ENCODE assay signal across 1 cellular context in genomic region chr1:117929340-117930172, GRCh38.
TF ChIP-seq lines count a peak whose summit lies in the region.

TSS of gene GDAP2 (minus strand) at chr1:117929621. CDS start at chr1:117920357, 9,264 bp downstream.
TSS of gene WDR3 (plus strand) at chr1:117929739. CDS start at chr1:117933320, 3,581 bp downstream.

TF ChIP-seq in HepG2, 621 proteins besides CTCF, POLR2A, EP300 and RAD21 (continued from another document and continues in another):
- TF ChIP-seq PATZ1 (CRISPR knock-in tag; IDR thresholded peaks at IDR 0.05) (no peak), GZF1 (CRISPR knock-in tag; IDR thresholded peaks at IDR 0.05) (no peak), ZBTB26 (CRISPR knock-in tag; IDR thresholded peaks at IDR 0.05; ENCODE audit: borderline replicate concordance) (peak; percentile 14; the same call in 1 of the 2 replicates), ARNTL (CRISPR knock-in tag; IDR thresholded peaks at IDR 0.05) (no peak), ZNF484 (CRISPR knock-in tag; IDR thresholded peaks at IDR 0.05; ENCODE audit: borderline replicate concordance, low read depth) (no peak), IKZF5 (CRISPR knock-in tag; IDR thresholded peaks at IDR 0.05) (no peak; the same call in 1 of the 2 replicates), ZNF652 (CRISPR knock-in tag; IDR thresholded peaks at IDR 0.05; ENCODE audit: borderline replicate concordance, low read depth) (no peak), ZNF10 (CRISPR knock-in tag; IDR thresholded peaks at IDR 0.05; ENCODE audit: borderline replicate concordance, low read depth) (no peak), TRIM24 (CRISPR knock-in tag; IDR thresholded peaks at IDR 0.05) (no peak), SALL2 (CRISPR knock-in tag; IDR thresholded peaks at IDR 0.05) (no peak; the same call in none of the 2 replicates), MAFK (conservative IDR thresholded peaks at IDR 0.05 in 1 of 2, IDR thresholded peaks at IDR 0.05 in 1 of 2; ENCODE audit: low read length in 2 of 2) (no peak), ZNF318 (CRISPR knock-in tag; IDR thresholded peaks at IDR 0.05) (no peak), NFRKB (IDR thresholded peaks at IDR 0.05) (no peak), RFX3 (CRISPR knock-in tag; IDR thresholded peaks at IDR 0.05) (no peak), PREB (CRISPR knock-in tag; IDR thresholded peaks at IDR 0.05) (no peak), RCOR2 (CRISPR knock-in tag; IDR thresholded peaks at IDR 0.05) (no peak), PAF1 (CRISPR knock-in tag; IDR thresholded peaks at IDR 0.05) (no peak), ZNF782 (CRISPR knock-in tag; IDR thresholded peaks at IDR 0.05; ENCODE audit: borderline replicate concordance) (no peak), POLR2AphosphoS2 (IDR thresholded peaks at IDR 0.05; ENCODE audit: low read depth, low read length) (no peak), TBL1XR1 (IDR thresholded peaks at IDR 0.05; ENCODE audit: borderline replicate concordance, low read length, partially characterized antibody) (no peak), PAX8 (CRISPR knock-in tag; IDR thresholded peaks at IDR 0.05; ENCODE audit: borderline replicate concordance) (0 out of 2 replicates have a peak, but pooled peaks have one; percentile 80), RBM22 (optimal IDR thresholded peaks at IDR 0.05; ENCODE audit: low read length) (no peak), ARID5B (CRISPR knock-in tag; IDR thresholded peaks at IDR 0.05) (no peak), PCBP2 (optimal IDR thresholded peaks at IDR 0.05; ENCODE audit: low read depth, low read length, poor library complexity, severe bottlenecking) (no peak), JARID2 (CRISPR knock-in tag; IDR thresholded peaks at IDR 0.05; ENCODE audit: insufficient replicate concordance) (no peak), MYC (CRISPR knock-in tag; IDR thresholded peaks at IDR 0.05; ENCODE audit: borderline replicate concordance) (peak; percentile 97), ZFYVE20 (CRISPR knock-in tag; IDR thresholded peaks at IDR 0.05; ENCODE audit: borderline replicate concordance, low read depth) (0 out of 2 replicates have a peak, but pooled peaks have one; percentile 7), ZNF75D (CRISPR knock-in tag; IDR thresholded peaks at IDR 0.05; ENCODE audit: borderline replicate concordance) (no peak), ZNF609 (CRISPR knock-in tag; IDR thresholded peaks at IDR 0.05; ENCODE audit: borderline replicate concordance) (no peak), ZNF777 (CRISPR knock-in tag; IDR thresholded peaks at IDR 0.05) (0 out of 2 replicates have a peak, but pooled peaks have one; percentile 1), U2AF1 (optimal IDR thresholded peaks at IDR 0.05; ENCODE audit: low read depth, low read length) (no peak), CREB1 (IDR thresholded peaks at IDR 0.05) (peak; percentile 74), CREB1 (CRISPR knock-in tag; IDR thresholded peaks at IDR 0.05) (peak; percentile 94), HNF4A (CRISPR knock-in tag; IDR thresholded peaks at IDR 0.05) (peak; percentile 17; the same call in 1 of the 2 replicates), ZNF30 (CRISPR knock-in tag; IDR thresholded peaks at IDR 0.05) (no peak), CBX5 (CRISPR knock-in tag; IDR thresholded peaks at IDR 0.05; ENCODE audit: borderline replicate concordance) (no peak), ZNF746 (CRISPR knock-in tag; IDR thresholded peaks at IDR 0.05) (peak; percentile 24; the same call in 1 of the 2 replicates)
